10 cellular contexts compared by ENCODE assay signal in genomic region chr4:113784497-113785254, GRCh38. TPM values are rescaled to one million over a fixed set of nuclear protein-coding genes. Genes with fewer than 3 reads are reported as not detected.
DNase-seq lines count a peak whose midpoint lies in the region; ATAC-seq and TF ChIP-seq lines count a peak whose summit lies in the region.
"Had no signal": no experiment of that assay in that cellular context is flagged by ENCODE, and none has a peak within 500 bp of the region (broad histone marks: within the 10 kb centered on the region; RNA-seq: fewer than 3 reads in every experiment).

No MANE protein-coding gene starts in this region.

- POLR2A ChIA-PET in activated CD4-positive, alpha-beta T cell treated with anti-CD3 and anti-CD28 coated beads for 36 hours (lab: Charles Lee), result no interaction called here

- no peak overlapping the region for H3K9ac ChIP-seq in endodermal cell (ENCODE audit: extremely low read depth, low read length, poor library complexity, severe bottlenecking)

- DNase-seq in activated CD4-positive, alpha-beta T cell treated with anti-CD3 and anti-CD28 coated beads for 36 hours, result no peak
- DNase-seq in activated CD4-positive, alpha-beta T cell treated with anti-CD3 and anti-CD28 coated beads, Interleukin-2, amount 50 U/mL, for 4 hours, result no peak
- DNase-seq in foreskin melanocyte, result peak; percentile 77
- DNase-seq in smooth muscle cell of the brain vasculature (ENCODE audit: low read depth, low spot score), result peak; percentile 72
- no peak for DNase-seq in endodermal cell
- no peak for DNase-seq in stimulated activated CD4-positive, alpha-beta T cell treated with anti-CD3 and anti-CD28 coated beads, Interleukin-2, amount 100 ng/mL, for 24 hours

- H3K27ac Mint-ChIP-seq in activated CD4-positive, alpha-beta T cell treated with anti-CD3 and anti-CD28 coated beads for 36 hours, result peak overlapping the region; percentile 27
- no peak overlapping the region for H3K27ac Mint-ChIP-seq in endodermal cell

- H3K4me3 ChIP-seq in endodermal cell (ENCODE audit: low read length), result no peak overlapping the region

- H3K27ac ChIP-seq in endodermal cell (ENCODE audit: low read depth, low read length), result no peak overlapping the region
- H3K27ac ChIP-seq: 22Rv1, VCaP had no signal

- H3K9me3 Mint-ChIP-seq in activated CD4-positive, alpha-beta T cell treated with anti-CD3 and anti-CD28 coated beads for 36 hours (ENCODE audit: low read depth), result peaks cover 6% of the 10 kb centered on the region
- no peaks in the 10 kb centered on the region for H3K9me3 Mint-ChIP-seq in endodermal cell

- WGBS in endodermal cell (ENCODE audit: insufficient coverage in 1 of 2, insufficient read length in 1 of 2), 2 experiments, result 80 to 98% methylated on average over 1 to 2 of the region's 2 CpGs

- H3K36me3 ChIP-seq in endodermal cell (ENCODE audit: control insufficient read depth, insufficient read depth, low read length), result no peaks in the 10 kb centered on the region

- CTCF ChIA-PET in activated CD4-positive, alpha-beta T cell treated with anti-CD3 and anti-CD28 coated beads for 36 hours (lab: Charles Lee), result interaction anchor here (0.9 to 1.8 kb wide), 10 partner anchors 11 to 390 kb away, joined by 3 to 6 read pairs (median 3); no protein-coding TSS in a partner anchor

- H3K4me3 Mint-ChIP-seq in activated CD4-positive, alpha-beta T cell treated with anti-CD3 and anti-CD28 coated beads for 36 hours, result no peak overlapping the region
- no peak overlapping the region for H3K4me3 Mint-ChIP-seq in endodermal cell

- no peaks in the 10 kb centered on the region for H3K9me3 ChIP-seq in endodermal cell (ENCODE audit: control insufficient read depth, low read length)

- H3K27me3 ChIP-seq in endodermal cell (ENCODE audit: control insufficient read depth, insufficient read depth, low read length, poor library complexity, severe bottlenecking), result no peaks in the 10 kb centered on the region

- intact Hi-C loops in activated CD4-positive, alpha-beta T cell treated with anti-CD3 and anti-CD28 coated beads for 36 hours (cut with DNase I, micrococcal nuclease), result loop anchor here (5.0 to 10.0 kb wide), 4 partner anchors 38 to 600 kb away; no protein-coding TSS in a partner anchor

- no peak for TF ChIP-seq CTCF in endodermal cell (conservative IDR thresholded peaks at IDR 0.05)

- peak; percentile 69 for ATAC-seq in activated CD4-positive, alpha-beta T cell treated with anti-CD3 and anti-CD28 coated beads for 36 hours
- ATAC-seq in SK-N-SH treated with all-trans-retinoic acid at 6 μM for 48 hours (peak; percentile 87), GM21390 (IDR thresholded peaks at IDR 0.05; ENCODE audit: unreplicated experiment) (no peak)

- H3K36me3 Mint-ChIP-seq in activated CD4-positive, alpha-beta T cell treated with anti-CD3 and anti-CD28 coated beads for 36 hours (ENCODE audit: low read depth), result no peaks in the 10 kb centered on the region
- no peaks in the 10 kb centered on the region for H3K36me3 Mint-ChIP-seq in endodermal cell (ENCODE audit: low read depth)

- H3K27me3 Mint-ChIP-seq in activated CD4-positive, alpha-beta T cell treated with anti-CD3 and anti-CD28 coated beads for 36 hours, result no peaks in the 10 kb centered on the region
- no peaks in the 10 kb centered on the region for H3K27me3 Mint-ChIP-seq in endodermal cell (ENCODE audit: insufficient read depth)

- peaks cover 31% of the 10 kb centered on the region for H3K4me1 Mint-ChIP-seq in activated CD4-positive, alpha-beta T cell treated with anti-CD3 and anti-CD28 coated beads for 36 hours
- no peaks in the 10 kb centered on the region for H3K4me1 Mint-ChIP-seq in endodermal cell

- no peaks in the 10 kb centered on the region for H3K4me1 ChIP-seq in endodermal cell (ENCODE audit: control insufficient read depth, insufficient read depth, low read length)

TF ChIP-seq in SK-N-SH treated with all-trans-retinoic acid at 6 μM for 48 hours, 23 proteins besides CTCF, POLR2A, EP300 and RAD21:
- TF ChIP-seq ISL1 (CRISPR knock-in tag; IDR thresholded peaks at IDR 0.05) (peak; percentile 77), ZFP3 (CRISPR knock-in tag; IDR thresholded peaks at IDR 0.05) (no peak)

RNA-seq across cellular contexts. Expression of gene CAMK2D, which starts 23.1 kb away (rescaled TPM):
- 10 to 100 TPM; 70.3 to 71.3 TPM for total RNA-seq in activated CD4-positive, alpha-beta T cell treated with anti-CD3 and anti-CD28 coated beads for 36 hours
- 100 to 1,000 TPM in 1 of 2 donors, 10 to 100 TPM in 1; 91.1 to 120 TPM for total RNA-seq in endodermal cell
- 44.9 TPM for polyA plus RNA-seq in endodermal cell (2013, experiment 1 of 2)
- polyA plus RNA-seq in endodermal cell (2013, experiment 2 of 2), result 44.1 TPM

Comparison
In these comparisons a context has a peak if more than half of its experiments do, and no peak if none do; other contexts are left out.
1. DNase-seq: peak in foreskin melanocyte (single experiment) and smooth muscle cell of the brain vasculature (single experiment); none in activated CD4-positive, alpha-beta T cell treated with anti-CD3 and anti-CD28 coated beads for 36 hours (single experiment), activated CD4-positive, alpha-beta T cell treated with anti-CD3 and anti-CD28 coated beads, Interleukin-2, amount 50 U/mL, for 4 hours (0 of 2), endodermal cell (single experiment) and stimulated activated CD4-positive, alpha-beta T cell treated with anti-CD3 and anti-CD28 coated beads, Interleukin-2, amount 100 ng/mL, for 24 hours (0 of 2).